Comparison of ENCODE assay signal across 7 cellular contexts in the genomic region with DNA sequence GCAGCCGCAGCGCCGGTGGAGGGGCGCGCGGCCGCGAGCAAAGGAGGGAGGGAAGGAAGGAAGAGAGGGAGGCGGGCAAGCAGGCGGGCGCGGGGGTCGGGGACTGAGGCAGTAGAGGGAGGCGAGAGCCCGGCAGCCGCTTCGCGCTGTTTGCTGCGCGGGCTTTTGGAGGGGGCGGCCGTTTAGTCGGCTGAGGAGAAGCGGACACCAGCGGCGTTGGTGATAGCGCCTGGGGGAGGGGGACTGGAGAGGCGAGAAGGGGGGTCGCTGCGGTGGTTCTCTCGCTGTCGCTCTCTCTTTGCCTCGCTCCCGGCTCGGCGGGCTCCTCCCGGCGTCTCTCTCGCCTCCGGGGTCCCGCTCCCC. TPM values are rescaled to one million over a fixed set of nuclear protein-coding genes. Genes with fewer than 3 reads are reported as not detected.
DNase-seq lines count a peak whose midpoint lies in the region; ATAC-seq, FAIRE-seq and TF ChIP-seq lines count a peak whose summit lies in the region.

Gene HS2ST1 (plus strand): TSS at position 1 of the 363 bp plus-strand sequence.

- peak within 1 kb of the TSS; percentile 100 for H3K9ac ChIP-seq in adipocyte (ENCODE audit: low read length)
- peak within 1 kb of the TSS; percentile 95 to 96 for H3K9ac ChIP-seq in kidney (ENCODE audit: low read length in 2 of 2)

- peaks cover 41% of the 10 kb centered on the region for H3K4me1 Mint-ChIP-seq in activated T-cell treated with anti-CD3 and anti-CD28 coated beads, Interleukin-2, amount 50 U/mL, for 24 hours (ENCODE audit: low read depth)

- TF ChIP-seq CTCF in kidney (IDR thresholded peaks at IDR 0.05; ENCODE audit: borderline replicate concordance, extremely low read depth, insufficient read depth) = no peak

- FAIRE-seq in kidney (lab: Jason Lieb, UNC) = no peak

- H3K4me3 Mint-ChIP-seq in activated T-cell treated with anti-CD3 and anti-CD28 coated beads, Interleukin-2, amount 50 U/mL, for 24 hours = no peak within 1 kb of the TSS

- peak within 1 kb of the TSS; percentile 96 to 99 for H3K27ac ChIP-seq in kidney (ENCODE audit: low read depth in 2 of 2, low read length in 2 of 2)
- H3K27ac ChIP-seq in substantia nigra (ENCODE audit: low read depth, low read length, poor library complexity, severe bottlenecking) = peak within 1 kb of the TSS; percentile 88

- no peaks in the 10 kb centered on the region for H3K27me3 Mint-ChIP-seq in activated T-cell treated with anti-CD3 and anti-CD28 coated beads, Interleukin-2, amount 50 U/mL, for 24 hours

- no peaks in the 10 kb centered on the region for H3K9me3 ChIP-seq in adipocyte (ENCODE audit: control insufficient read depth, low read length)
- H3K9me3 ChIP-seq in kidney (ENCODE audit: control insufficient read depth in 1 of 2, low read length in 2 of 2) = no peaks in the 10 kb centered on the region

- H3K27me3 ChIP-seq in adipocyte (replicated peaks; ENCODE audit: control insufficient read depth, insufficient read depth, low read length) = no peaks in the 10 kb centered on the region

- H3K9me3 Mint-ChIP-seq in activated T-cell treated with anti-CD3 and anti-CD28 coated beads, Interleukin-2, amount 50 U/mL, for 24 hours = no peaks in the 10 kb centered on the region

- intact Hi-C loops in kidney (cut with DNase I) = no loop called here

- DNase-seq in adipocyte (ENCODE audit: low read depth) = no peak
- no peak for DNase-seq in kidney
- peak in 2 of 49 donors; percentile 71 to 74 for DNase-seq in substantia nigra (lab: John Stamatoyannopoulos, UW)
- DNase-seq in SW480 (ENCODE audit: low spot score) = no peak
- no peak for DNase-seq in kidney tubule cell (ENCODE audit: low spot score)
- DNase-seq in activated T-cell treated with anti-CD3 and anti-CD28 coated beads, Interleukin-2, amount 50 U/mL, for 24 hours = no peak

- H3K27ac Mint-ChIP-seq in activated T-cell treated with anti-CD3 and anti-CD28 coated beads, Interleukin-2, amount 50 U/mL, for 24 hours = no peak within 1 kb of the TSS

- peak; percentile 50 for ATAC-seq in HG03196 (IDR thresholded peaks at IDR 0.05; ENCODE audit: unreplicated experiment)

- H3K4me3 ChIP-seq in adipocyte (ENCODE audit: low read length) (peak within 1 kb of the TSS; percentile 100), kidney (ENCODE audit: low read length in 2 of 2) (peak within 1 kb of the TSS; percentile 99 to 100)

- peaks cover 6% of the 10 kb centered on the region for H3K36me3 ChIP-seq in adipocyte (ENCODE audit: control insufficient read depth, insufficient read depth, low read length, severe bottlenecking)
- H3K36me3 ChIP-seq in kidney (ENCODE audit: control insufficient read depth in 1 of 2, insufficient read depth in 2 of 2, low read length in 2 of 2) = peaks cover 0 to 4% of the 10 kb centered on the region in 2 donors

- H3K4me1 ChIP-seq in adipocyte (ENCODE audit: control insufficient read depth, insufficient read depth, low read length) (peaks cover 30% of the 10 kb centered on the region), kidney (ENCODE audit: control insufficient read depth in 1 of 2, insufficient read depth in 1 of 2, low read depth in 1 of 2, low read length in 2 of 2) (peaks cover 11 to 17% of the 10 kb centered on the region in 2 donors)

- H3K36me3 Mint-ChIP-seq in activated T-cell treated with anti-CD3 and anti-CD28 coated beads, Interleukin-2, amount 50 U/mL, for 24 hours (ENCODE audit: low read depth) = peaks cover 26% of the 10 kb centered on the region

RNA-seq across cellular contexts. Expression of gene HS2ST1, which starts in this region (rescaled TPM):
- 27.1 TPM for total RNA-seq in kidney
- 10.3 TPM for polyA plus RNA-seq in kidney (ENCODE audit: insufficient read depth, low read depth, low replicate concordance)
